Comparison of ENCODE assay signal across 14 cellular contexts in the genomic region with DNA sequence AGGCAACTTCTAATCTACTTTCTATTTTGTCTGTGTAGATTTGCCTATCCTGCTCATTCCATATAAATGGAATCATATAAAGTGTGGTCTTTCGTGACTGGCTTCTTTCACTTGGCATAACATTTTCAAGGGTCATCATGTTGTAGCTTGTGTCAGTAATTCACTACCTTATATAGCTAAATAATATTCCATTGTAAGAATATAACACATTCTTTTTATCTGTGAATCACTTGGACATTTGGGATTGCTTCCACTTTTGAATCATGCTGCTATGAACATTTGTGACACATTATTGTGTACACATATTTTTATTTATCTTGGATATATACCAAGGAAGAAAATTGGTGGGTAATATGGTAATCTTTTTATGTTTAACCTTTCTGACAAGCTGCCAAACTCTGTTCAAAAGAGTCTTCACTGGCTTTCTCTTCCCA.
DNase-seq lines count a peak whose midpoint lies in the region; ATAC-seq and TF ChIP-seq lines count a peak whose summit lies in the region.
"Had no signal": no experiment of that assay in that cellular context is flagged by ENCODE, and none has a peak within 500 bp of the region (broad histone marks: within the 10 kb centered on the region; RNA-seq: fewer than 3 reads in every experiment).

No MANE protein-coding gene starts in this region.

- CTCF ChIA-PET in mammary epithelial cell (lab: Charles Lee; ENCODE audit: low non-redundant PET) = no interaction called here

- TF ChIP-seq CTCF in mammary epithelial cell (conservative IDR thresholded peaks at IDR 0.05 in 1 of 2, IDR thresholded peaks at IDR 0.05 in 1 of 2; ENCODE audit: extremely low read depth in 1 of 2, insufficient read depth in 1 of 2, low read depth in 1 of 2, low read length in 2 of 2) (no peak), heart right ventricle (IDR thresholded peaks at IDR 0.05) (no peak)

- intact Hi-C loops in mammary epithelial cell (cut with micrococcal nuclease) = no loop called here
- intact Hi-C loops in heart right ventricle (cut with DNase I) = no loop called here

- H3K36me3 ChIP-seq in mammary epithelial cell (ENCODE audit: insufficient read depth, low read length) (no peaks in the 10 kb centered on the region), heart right ventricle (no peaks in the 10 kb centered on the region)

- H3K4me3 ChIP-seq in mammary epithelial cell (replicated peaks in 1 of 3; ENCODE audit: insufficient read depth in 1 of 3, low read depth in 2 of 3, low read length in 3 of 3) (no peak overlapping the region), heart right ventricle (no peak overlapping the region)
- H3K4me3 ChIP-seq: hepatocyte, skin epidermis had no signal

- 0% methylated on average over 1 of the region's 1 CpG for WGBS in mammary epithelial cell (ENCODE audit: low coverage, missing lambda C conversion rate)
- WGBS in heart right ventricle, 2 donors = 62 to 63% methylated on average over 1 of the region's 1 CpG

- no peak overlapping the region for H2AFZ ChIP-seq in mammary epithelial cell (ENCODE audit: low read depth, low read length)
- H2AFZ ChIP-seq: hepatocyte had no signal

- no peaks in the 10 kb centered on the region for H4K20me1 ChIP-seq in mammary epithelial cell (ENCODE audit: insufficient read depth, low read length)

- BruUV-seq in mammary epithelial cell (replicated peaks; lab: Mats Ljungman, UMichigan) = no TSS peak

- dilution Hi-C loops in mammary epithelial cell (cut with HindIII; ENCODE audit: low sequenced_read_pairs) = no loop called here

- DNase-seq in ELR (ENCODE audit: low read depth) = peak; percentile 43
- peak; percentile 16 for DNase-seq in NCI-H2196 (lab: John Stamatoyannopoulos, UW; ENCODE audit: unreplicated experiment)
- DNase-seq in mammary epithelial cell = peak; percentile 88
- DNase-seq in myocyte (ENCODE audit: low read depth) = peak; percentile 51
- DNase-seq in heart right ventricle = no peak
- DNase-seq in medulla oblongata (ENCODE audit: extremely low spot score) = no peak
- DNase-seq: activated CD4-positive, alpha-beta T cell treated with anti-CD3 and anti-CD28 coated beads for 36 hours; aorta; effector memory CD8-positive, alpha-beta T cell; left ventricle myocardium superior had no signal

- no peak overlapping the region for H3K9ac ChIP-seq in mammary epithelial cell (ENCODE audit: insufficient read depth, low read length)

- H3K79me2 ChIP-seq in mammary epithelial cell (ENCODE audit: insufficient read depth, low read length) = no peaks in the 10 kb centered on the region
- H3K79me2 ChIP-seq: hepatocyte had no signal

- H3K27me3 ChIP-seq in mammary epithelial cell (ENCODE audit: insufficient read depth, low read length) = no peaks in the 10 kb centered on the region
- no peaks in the 10 kb centered on the region for H3K27me3 ChIP-seq in heart right ventricle
- H3K27me3 ChIP-seq: hepatocyte had no signal

- peak overlapping the region; percentile 54 for H3K4me2 ChIP-seq in mammary epithelial cell (ENCODE audit: insufficient read depth, low read depth, low read length)
- H3K4me2 ChIP-seq: hepatocyte had no signal

- H3K27ac ChIP-seq in mammary epithelial cell (ENCODE audit: insufficient read depth, low read depth, low read length) = peak overlapping the region; percentile 48
- no peak overlapping the region for H3K27ac ChIP-seq in heart right ventricle
- H3K27ac ChIP-seq: hepatocyte had no signal

- in situ Hi-C loops in mammary epithelial cell (cut with MboI; ENCODE audit: low sequenced_read_pairs in 2 of 2) = no loop called here

- no peak for ATAC-seq in heart right ventricle
- ATAC-seq in HG03469 (IDR thresholded peaks at IDR 0.05; ENCODE audit: unreplicated experiment) = no peak
- ATAC-seq in HG03439 (IDR thresholded peaks at IDR 0.05; ENCODE audit: unreplicated experiment) = no peak
- ATAC-seq: activated CD4-positive, alpha-beta T cell treated with anti-CD3 and anti-CD28 coated beads for 36 hours; effector memory CD8-positive, alpha-beta T cell; left ventricle myocardium superior had no signal

- H3K9me3 ChIP-seq in mammary epithelial cell (replicated peaks; ENCODE audit: insufficient read depth, low read length) = no peaks in the 10 kb centered on the region
- peaks cover 0 to 4% (median 0%) of the 10 kb centered on the region in 11 donors for H3K9me3 ChIP-seq in heart right ventricle

- H3K4me1 ChIP-seq in mammary epithelial cell (ENCODE audit: insufficient read depth, low read length) (peaks cover 21% of the 10 kb centered on the region), heart right ventricle (no peaks in the 10 kb centered on the region)

Comparison
In these comparisons a context has a peak if more than half of its experiments do, and no peak if none do; other contexts are left out.
1. DNase-seq: peak in ELR (single experiment), NCI-H2196 (single experiment), mammary epithelial cell (single experiment) and myocyte (single experiment); none in heart right ventricle (0 of 2) and medulla oblongata (single experiment).